ENCODE assay signal across 14 cellular contexts in genomic region chr2:159902722-159903121, GRCh38. TPM values are rescaled to one million over a fixed set of nuclear protein-coding genes. Genes with fewer than 3 reads are reported as not detected.
DNase-seq lines count a peak whose midpoint lies in the region; ATAC-seq, FAIRE-seq and TF ChIP-seq lines count a peak whose summit lies in the region.
"Had no signal": no experiment of that assay in that cellular context is flagged by ENCODE, and none has a peak within 500 bp of the region (broad histone marks: within the 10 kb centered on the region; RNA-seq: fewer than 3 reads in every experiment).

No MANE protein-coding gene starts in this region.

- H3K27ac ChIP-seq in CD4-positive, CD25-positive, alpha-beta regulatory T cell (ENCODE audit: insufficient read depth, low read length, poor library complexity, severe bottlenecking), result no peak overlapping the region
- H3K27ac ChIP-seq in colonic mucosa, result peak overlapping the region; percentile 86
- no peak overlapping the region for H3K27ac ChIP-seq in suprapubic skin
- H3K27ac ChIP-seq: VCaP had no signal

- H3K27ac Mint-ChIP-seq in CD4-positive, CD25-positive, alpha-beta regulatory T cell, result peak overlapping the region; percentile 71 to 99 (median 94)
- H3K27ac Mint-ChIP-seq: mesothelial cell of epicardium had no signal

- no peak for DNase-seq in CD4-positive, CD25-positive, alpha-beta regulatory T cell
- DNase-seq in GM12864 (ENCODE audit: low read depth) (no peak), NCI-H345 (lab: John Stamatoyannopoulos, UW) (peak; percentile 87), colonic mucosa (no peak), SW480 (ENCODE audit: low spot score) (no peak), NCI-H526 (lab: John Stamatoyannopoulos, UW) (no peak), GM19239 (ENCODE audit: insufficient read length, low spot score) (no peak), suprapubic skin (ENCODE audit: low spot score in 2 of 2) (no peak)
- DNase-seq: hypothalamus, right cardiac atrium had no signal

- peak overlapping the region; percentile 93 to 100 (median 98) for H3K4me3 Mint-ChIP-seq in CD4-positive, CD25-positive, alpha-beta regulatory T cell

- H3K9ac ChIP-seq in colonic mucosa (ENCODE audit: low read depth in 2 of 2, low read length in 2 of 2), result peak overlapping the region in 1 of 2 donors; percentile 84

- WGBS in suprapubic skin, result 87% methylated on average over 6 of the region's 6 CpGs

- H3K36me3 Mint-ChIP-seq in CD4-positive, CD25-positive, alpha-beta regulatory T cell, result peaks cover 23% of the 10 kb centered on the region
- H3K36me3 Mint-ChIP-seq: mesothelial cell of epicardium had no signal

- no peaks in the 10 kb centered on the region for H3K9me3 ChIP-seq in CD4-positive, CD25-positive, alpha-beta regulatory T cell (ENCODE audit: control insufficient read depth in 2 of 2, low read length in 2 of 2)
- H3K9me3 ChIP-seq in colonic mucosa (no peaks in the 10 kb centered on the region), suprapubic skin (no peaks in the 10 kb centered on the region)

- H3K9me3 Mint-ChIP-seq in CD4-positive, CD25-positive, alpha-beta regulatory T cell, result no peaks in the 10 kb centered on the region
- H3K9me3 Mint-ChIP-seq: mesothelial cell of epicardium had no signal

- H3K27me3 Mint-ChIP-seq in CD4-positive, CD25-positive, alpha-beta regulatory T cell, result no peaks in the 10 kb centered on the region

- H3K4me1 Mint-ChIP-seq in CD4-positive, CD25-positive, alpha-beta regulatory T cell, result peaks cover 13 to 68% (median 28%) of the 10 kb centered on the region in 4 donors

- no peak for TF ChIP-seq POLR2A in suprapubic skin (IDR thresholded peaks at IDR 0.05)

- peaks cover 11% of the 10 kb centered on the region for H3K36me3 ChIP-seq in CD4-positive, CD25-positive, alpha-beta regulatory T cell (ENCODE audit: control insufficient read depth, insufficient read depth, low read length)
- no peaks in the 10 kb centered on the region for H3K36me3 ChIP-seq in colonic mucosa
- no peaks in the 10 kb centered on the region for H3K36me3 ChIP-seq in suprapubic skin

- FAIRE-seq in GM19239 (lab: Jason Lieb, UNC), result no peak
- FAIRE-seq: endometrium had no signal

- no peaks in the 10 kb centered on the region for H3K27me3 ChIP-seq in CD4-positive, CD25-positive, alpha-beta regulatory T cell (ENCODE audit: control insufficient read depth, insufficient read depth, low read length)
- no peaks in the 10 kb centered on the region for H3K27me3 ChIP-seq in colonic mucosa
- H3K27me3 ChIP-seq in suprapubic skin, result no peaks in the 10 kb centered on the region

- no peak for TF ChIP-seq EP300 in suprapubic skin (IDR thresholded peaks at IDR 0.05)

- no peak for TF ChIP-seq CTCF in GM12864 (IDR thresholded peaks at IDR 0.05; ENCODE audit: low read depth, low read length, missing control alignments)
- no peak for TF ChIP-seq CTCF in colonic mucosa (IDR thresholded peaks at IDR 0.05)
- TF ChIP-seq CTCF in suprapubic skin (IDR thresholded peaks at IDR 0.05), result no peak

- intact Hi-C loops in colonic mucosa (cut with DNase I), result no loop called here

- ATAC-seq in CD4-positive, CD25-positive, alpha-beta regulatory T cell (ENCODE audit: low read depth in 2 of 2), result no peak
- ATAC-seq: Right ventricle myocardium inferior had no signal

- peak overlapping the region; percentile 92 for H3K4me3 ChIP-seq in CD4-positive, CD25-positive, alpha-beta regulatory T cell (ENCODE audit: low read depth, low read length)
- H3K4me3 ChIP-seq in GM12864 (ENCODE audit: low read depth, low read length) (peak overlapping the region; percentile 95), colonic mucosa (no peak overlapping the region), suprapubic skin (no peak overlapping the region)

- H3K4me1 ChIP-seq in CD4-positive, CD25-positive, alpha-beta regulatory T cell (ENCODE audit: control insufficient read depth, insufficient read depth, low read length, poor library complexity, severe bottlenecking), result peaks cover 35% of the 10 kb centered on the region
- H3K4me1 ChIP-seq in colonic mucosa, result peaks cover 7% of the 10 kb centered on the region
- H3K4me1 ChIP-seq in suprapubic skin, result peaks cover 16% of the 10 kb centered on the region

RNA-seq across cellular contexts. Expression of gene LY75, which starts 1.8 kb away (rescaled TPM):
- total RNA-seq in CD4-positive, CD25-positive, alpha-beta regulatory T cell, result 44.8 TPM
- 10 to 100 TPM; 24.8 to 43.4 (median 41.0) TPM for polyA plus RNA-seq in CD4-positive, CD25-positive, alpha-beta regulatory T cell
- total RNA-seq in colonic mucosa (10 to 100 TPM; 27.6 to 35.5 TPM), suprapubic skin (10 to 100 TPM in 3 of 4 donors, 1 to 10 TPM in 1; 8.9 to 21.2 (median 12.6) TPM)

Comparison
In these comparisons a context has a peak if more than half of its experiments do, and no peak if none do; other contexts are left out.
1. H3K4me3 ChIP-seq: peak in CD4-positive, CD25-positive, alpha-beta regulatory T cell (single experiment) and GM12864 (single experiment); none in colonic mucosa (single experiment) and suprapubic skin (single experiment).